Comparison of ENCODE assay signal across 8 cellular contexts in the genomic region with DNA sequence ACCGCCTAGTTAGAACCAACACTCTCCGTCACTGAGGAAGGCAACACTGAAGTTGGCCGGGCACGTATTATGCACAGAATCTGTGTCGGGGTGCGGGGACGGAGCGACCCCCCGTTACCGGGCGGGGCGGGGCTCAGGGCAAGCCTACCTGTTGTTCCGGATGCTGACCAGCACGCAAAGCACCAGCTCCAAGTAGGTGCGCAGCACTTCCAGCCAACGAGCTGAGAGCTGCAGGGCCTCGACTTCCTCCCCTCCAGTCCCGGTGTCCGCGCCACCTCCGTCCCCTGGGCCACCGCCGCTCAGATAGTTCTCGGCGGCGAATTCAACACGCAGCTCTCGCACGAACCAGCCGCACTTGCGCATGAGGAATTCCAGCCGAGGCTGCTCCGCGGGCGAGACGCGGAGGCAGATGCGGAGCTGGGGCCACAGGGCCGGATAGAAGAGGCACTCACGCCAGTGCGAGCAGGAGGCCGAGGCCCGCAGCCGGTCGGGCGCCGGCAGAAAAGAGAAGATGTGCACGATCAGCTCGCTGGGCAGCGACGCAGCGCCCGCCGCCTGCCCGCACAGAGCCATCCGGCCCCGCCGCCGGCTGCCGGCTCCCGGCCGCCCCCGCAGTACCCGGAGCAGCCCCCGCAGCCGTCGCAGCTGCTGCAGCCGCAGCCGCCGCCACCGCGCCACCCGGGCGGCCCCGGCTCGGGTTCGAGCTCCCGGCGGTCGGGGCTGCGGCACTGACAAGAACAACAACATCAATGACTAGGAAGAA. TPM values are rescaled to one million over a fixed set of nuclear protein-coding genes. Genes with fewer than 3 reads are reported as not detected.
DNase-seq lines count a peak whose midpoint lies in the region; ATAC-seq, FAIRE-seq and TF ChIP-seq lines count a peak whose summit lies in the region.

No MANE protein-coding gene starts in this region.

- no peaks in the 10 kb centered on the region for H3K9me3 ChIP-seq in CD8-positive, alpha-beta T cell (ENCODE audit: low read length)
- no peaks in the 10 kb centered on the region for H3K9me3 ChIP-seq in K562 (replicated peaks; ENCODE audit: control insufficient read depth, insufficient read depth, low read depth, low read length)
- H3K9me3 ChIP-seq in iPS-20b (ENCODE audit: insufficient read depth, low read depth, low read length): no peaks in the 10 kb centered on the region

- peaks cover 29% of the 10 kb centered on the region for H3K36me3 Mint-ChIP-seq in CD8-positive, alpha-beta T cell

- H3K36me3 ChIP-seq in CD8-positive, alpha-beta T cell (ENCODE audit: insufficient read depth, low read length): no peaks in the 10 kb centered on the region
- H3K36me3 ChIP-seq in K562 (ENCODE audit: control insufficient read depth, insufficient read depth, low read length) (no peaks in the 10 kb centered on the region), iPS-20b (ENCODE audit: insufficient read depth, low read depth, low read length) (no peaks in the 10 kb centered on the region)

- H3K4me2 ChIP-seq in K562 (ENCODE audit: insufficient read depth, low read length): peak overlapping the region; percentile 97

- no peaks in the 10 kb centered on the region for H3K27me3 ChIP-seq in CD8-positive, alpha-beta T cell (ENCODE audit: insufficient read depth, low read length)
- no peaks in the 10 kb centered on the region for H3K27me3 ChIP-seq in K562 (ENCODE audit: control insufficient read depth in 2 of 2, insufficient read depth in 2 of 2, low read length in 2 of 2)
- H3K27me3 ChIP-seq in iPS-20b (ENCODE audit: insufficient read depth, low read length): no peaks in the 10 kb centered on the region

- POLR2A ChIA-PET in CD8-positive, alpha-beta T cell (lab: Charles Lee): interaction anchor here (0.7 to 4.7 kb wide), 30 partner anchors 10 to 1353 kb away, joined by 3 to 51 read pairs (median 4); a partner anchor contains a TSS
- POLR2A ChIA-PET in K562 (lab: Yijun Ruan, JAX): interaction anchor here (0.5 to 2.5 kb wide), 5 partner anchors 8 to 540 kb away, joined by 3 to 15 read pairs (median 3); no protein-coding TSS in a partner anchor

- H3K9me1 ChIP-seq in K562 (ENCODE audit: control insufficient read depth, insufficient read depth, low read length): no peaks in the 10 kb centered on the region

- no peak for TF ChIP-seq POLR2A in K562 (conservative IDR thresholded peaks at IDR 0.05)

- DNase-seq in CD8-positive, alpha-beta T cell: peak; percentile 18 to 72 (median 42)
- peak; percentile 36 for DNase-seq in GM19238 (ENCODE audit: insufficient read length, low spot score)
- DNase-seq in T-helper 1 cell: peak; percentile 21 to 66 (median 28)
- DNase-seq in K562 (ENCODE audit: extremely low read depth in 1 of 4, low spot score in 3 of 4): peak; percentile 8 to 74 (median 54)
- peak; percentile 6 to 15 for DNase-seq in stimulated activated CD4-positive, alpha-beta T cell treated with anti-CD3 and anti-CD28 coated beads, Interleukin-12 subunit alpha, Interleukin-12 subunit beta, amount 100 ng/mL, for 24 hours (ENCODE audit: low read depth in 2 of 2)
- DNase-seq in NCI-H774 (lab: John Stamatoyannopoulos, UW): no peak

- CTCF ChIA-PET in CD8-positive, alpha-beta T cell (lab: Charles Lee): interaction anchor here (0.8 to 2.1 kb wide), 6 partner anchors 10 to 324 kb away, joined by 3 to 5 read pairs (median 4); no protein-coding TSS in a partner anchor
- CTCF ChIA-PET in K562 (lab: Yijun Ruan, JAX; ENCODE audit: low intra/inter-chr PET ratio): no interaction called here

- intact Hi-C loops in CD8-positive, alpha-beta T cell (cut with DNase I, micrococcal nuclease): loop anchor here (1.0 to 10.0 kb wide), 9 partner anchors 164 to 1367 kb away; a partner anchor contains a TSS
- intact Hi-C loops in K562 (cut with micrococcal nuclease): loop anchor here (5.0 kb wide), 1 partner anchor 49 kb away; no protein-coding TSS in a partner anchor

- H3K9ac ChIP-seq in K562 (ENCODE audit: insufficient read depth in 1 of 2, low read depth in 2 of 2, low read length in 2 of 2) (peak overlapping the region; percentile 99), iPS-20b (ENCODE audit: low read depth, low read length) (peak overlapping the region; percentile 99)

- peak overlapping the region; percentile 97 for H3K4me3 ChIP-seq in CD8-positive, alpha-beta T cell (ENCODE audit: low read depth, low read length)
- peak overlapping the region; percentile 92 for H3K4me3 ChIP-seq in K562
- H3K4me3 ChIP-seq in iPS-20b (ENCODE audit: low read length): peak overlapping the region; percentile 93

- H3K27ac Mint-ChIP-seq in CD8-positive, alpha-beta T cell: peak overlapping the region; percentile 100

- peak overlapping the region; percentile 100 for H3K27ac ChIP-seq in CD8-positive, alpha-beta T cell (ENCODE audit: low read depth, low read length)
- H3K27ac ChIP-seq in K562 (ENCODE audit: extremely low read depth, low read depth, low read length) (peak overlapping the region; percentile 100), iPS-20b (ENCODE audit: low read length) (peak overlapping the region; percentile 83)

- H3K79me2 ChIP-seq in K562 (ENCODE audit: control insufficient read depth, insufficient read depth, low read length): peaks cover 12% of the 10 kb centered on the region

- H2AFZ ChIP-seq in K562 (ENCODE audit: low read depth, low read length): peak overlapping the region; percentile 99

- no peaks in the 10 kb centered on the region for H3K27me3 Mint-ChIP-seq in CD8-positive, alpha-beta T cell (ENCODE audit: low read depth)

- FAIRE-seq in K562 (lab: Jason Lieb, UNC): no peak

- H3K9me3 Mint-ChIP-seq in CD8-positive, alpha-beta T cell: no peaks in the 10 kb centered on the region

- no TSS peak for BruUV-seq in K562 (replicated peaks; lab: Mats Ljungman, UMichigan)

- no peak for TF ChIP-seq RAD21 in K562 (CRISPR knock-in tag; conservative IDR thresholded peaks at IDR 0.05 in 1 of 2, IDR thresholded peaks at IDR 0.05 in 1 of 2)

- in situ Hi-C loops in K562 (cut with MboI): no loop called here

- ATAC-seq in CD8-positive, alpha-beta T cell: peak; percentile 2
- ATAC-seq in HG03439 (IDR thresholded peaks at IDR 0.05; ENCODE audit: unreplicated experiment): peak; percentile 21
- ATAC-seq in K562: peak; percentile 24

- peak overlapping the region; percentile 99 for H3K4me3 Mint-ChIP-seq in CD8-positive, alpha-beta T cell

- no peak for TF ChIP-seq CTCF in CD8-positive, alpha-beta T cell (IDR thresholded peaks at IDR 0.05)
- no peak for TF ChIP-seq CTCF in K562 (IDR thresholded peaks at IDR 0.05 in 2 of 3, conservative IDR thresholded peaks at IDR 0.05 in 1 of 3; ENCODE audit: insufficient read depth in 2 of 3, low read depth in 1 of 3, low read length in 3 of 3)

- no peaks in the 10 kb centered on the region for H4K20me1 ChIP-seq in K562 (replicated peaks; ENCODE audit: control insufficient read depth, insufficient read depth, low read length)

- 1% methylated on average over 16 of the region's 81 CpGs for WGBS in K562 (ENCODE audit: insufficient coverage, low coverage, missing lambda C conversion rate)

- peaks cover 40% of the 10 kb centered on the region for H3K4me1 ChIP-seq in CD8-positive, alpha-beta T cell (ENCODE audit: insufficient read depth, low read length)
- peaks cover 2 to 16% of the 10 kb centered on the region in 2 experiments; a peak in 4 of 5 replicates for H3K4me1 ChIP-seq in K562 (replicated peaks in 1 of 2; ENCODE audit: control insufficient read depth in 2 of 2, insufficient read depth in 2 of 2, low read length in 2 of 2)
- peaks cover 8% of the 10 kb centered on the region for H3K4me1 ChIP-seq in iPS-20b (ENCODE audit: insufficient read depth, low read length)

- peaks cover 48% of the 10 kb centered on the region for H3K4me1 Mint-ChIP-seq in CD8-positive, alpha-beta T cell (ENCODE audit: low read depth)

- no peak for TF ChIP-seq EP300 in K562 (IDR thresholded peaks at IDR 0.05; ENCODE audit: low read length)

TF ChIP-seq in K562, 482 proteins besides CTCF, POLR2A, EP300 and RAD21 (continues in another document):
- TF ChIP-seq ZNF311 (CRISPR knock-in tag; IDR thresholded peaks at IDR 0.05): no peak
- TF ChIP-seq, protein P1, sequence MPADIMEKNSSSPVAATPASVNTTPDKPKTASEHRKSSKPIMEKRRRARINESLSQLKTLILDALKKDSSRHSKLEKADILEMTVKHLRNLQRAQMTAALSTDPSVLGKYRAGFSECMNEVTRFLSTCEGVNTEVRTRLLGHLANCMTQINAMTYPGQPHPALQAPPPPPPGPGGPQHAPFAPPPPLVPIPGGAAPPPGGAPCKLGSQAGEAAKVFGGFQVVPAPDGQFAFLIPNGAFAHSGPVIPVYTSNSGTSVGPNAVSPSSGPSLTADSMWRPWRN (IDR thresholded peaks at IDR 0.05; ENCODE audit: low read depth): no peak
- TF ChIP-seq ETV6 (IDR thresholded peaks at IDR 0.05; ENCODE audit: borderline replicate concordance in 1 of 2, low read depth in 2 of 2, low read length in 1 of 2): no peak
- no peak for TF ChIP-seq ETV6 (CRISPR knock-in tag; IDR thresholded peaks at IDR 0.05; ENCODE audit: borderline replicate concordance)
- no peak for TF ChIP-seq BRD4 (IDR thresholded peaks at IDR 0.05)
- TF ChIP-seq PHF8 (IDR thresholded peaks at IDR 0.05; ENCODE audit: borderline replicate concordance, low read length): peak; percentile 44; the same call in 1 of the 2 replicates
- peak; percentile 59; the same call in 1 of the 2 replicates for TF ChIP-seq CXXC5 (CRISPR knock-in tag; IDR thresholded peaks at IDR 0.05)
- TF ChIP-seq, protein P2, sequence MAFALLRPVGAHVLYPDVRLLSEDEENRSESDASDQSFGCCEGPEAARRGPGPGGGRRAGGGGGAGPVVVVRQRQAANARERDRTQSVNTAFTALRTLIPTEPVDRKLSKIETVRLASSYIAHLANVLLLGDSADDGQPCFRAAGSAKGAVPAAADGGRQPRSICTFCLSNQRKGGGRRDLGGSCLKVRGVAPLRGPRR (CRISPR knock-in tag; IDR thresholded peaks at IDR 0.05): no peak

RNA-seq across cellular contexts. Expression of a gene that starts 0.6 kb away (rescaled TPM):
- 100 to 1,000 TPM; 106 TPM for total RNA-seq in CD8-positive, alpha-beta T cell
- total RNA-seq in K562 (2011; cell fraction: chromatin; rRNA removed; ENCODE audit: low replicate concordance): 2.7 and 4.2 TPM in 2 replicates
- total RNA-seq in K562 (2011; cell fraction: nucleolus; rRNA removed): 1.8 and 3.6 TPM in 2 replicates
- total RNA-seq in K562 (2011; cell fraction: nucleoplasm; rRNA removed): 4.5 and 4.6 TPM in 2 replicates
- total RNA-seq in K562 (2014; rRNA removed) (4.5 and 7.5 TPM in 2 replicates), K562 (2014; rRNA removed; fragmentation: Illumina TruSeq; extraction: Trizol) (5.0 and 5.1 TPM in 2 replicates), K562 (2015; rRNA removed; fragmentation: Illumina TruSeq; extraction: Trizol) (4.6 and 5.4 TPM in 2 replicates), K562 (2021) (4.9 and 5.5 TPM in 2 replicates)
- polyA plus RNA-seq in K562 (2011; rRNA removed) (4.5 and 5.1 TPM in 2 replicates), K562 (2014; fragmentation: Illumina TruSeq; extraction: Trizol) (3.9 and 4.0 TPM in 2 replicates), K562 (2014; fragmentation: Nextera tagmentation; extraction: Ambion mirVana) (1 to 10 TPM; 1.6 to 2.7 TPM), K562 (2014; rRNA removed) (4.2 and 4.4 TPM in 2 replicates)
- polyA plus RNA-seq in K562 (2011; cell fraction: cytosol; rRNA removed): 1.9 and 3.0 TPM in 2 replicates
- polyA plus RNA-seq in K562 (2011; cell fraction: nucleus; rRNA removed): 3.3 and 4.1 TPM in 2 replicates
- 3.1 and 3.8 TPM in 2 replicates for polyA plus RNA-seq in K562 (2012)
- polyA minus RNA-seq in K562 (2011; rRNA and poly(A)+ RNA removed): 4.3 and 5.1 TPM in 2 replicates
- polyA minus RNA-seq in K562 (2011; cell fraction: cytosol; rRNA and poly(A)+ RNA removed): 2.6 and 2.7 TPM in 2 replicates
- 4.3 and 6.1 TPM in 2 replicates for polyA minus RNA-seq in K562 (2011; cell fraction: nucleus; rRNA and poly(A)+ RNA removed)

Comparison
In these comparisons a context has a peak if more than half of its experiments do, and no peak if none do; other contexts are left out.
1. RNA of a gene that starts 0.6 kb away (total RNA-seq): 106 TPM in CD8-positive, alpha-beta T cell; 1.8 to 7.5 TPM in K562; every median in the first group is over 10 times any median in the second.
2. Peak in every context shown above with its lines, with median percentiles within 50 percentile points of each other: ATAC-seq, H3K27ac ChIP-seq and H3K4me3 ChIP-seq.